1 cellular context compared by ENCODE assay signal in genomic region chr18:27483266-27483665, GRCh38.
TF ChIP-seq lines count a peak whose summit lies in the region.

No MANE protein-coding gene starts in this region.

TF ChIP-seq in GM23338, 12 proteins besides CTCF, POLR2A, EP300 and RAD21 (continued from another document):
- TF ChIP-seq ETS1 (IDR thresholded peaks at IDR 0.05) (no peak), ZNF331 (CRISPR knock-in tag; IDR thresholded peaks at IDR 0.05; ENCODE audit: low read depth) (no peak), STAT1 (IDR thresholded peaks at IDR 0.05; ENCODE audit: unreplicated experiment) (no peak), JUNB (IDR thresholded peaks at IDR 0.05; ENCODE audit: unreplicated experiment) (no peak), EZH2phosphoT487 (IDR thresholded peaks at IDR 0.05; ENCODE audit: unreplicated experiment) (no peak), EZH2 (IDR thresholded peaks at IDR 0.05; ENCODE audit: low read depth, unreplicated experiment) (no peak), ZNF462 (CRISPR knock-in tag; IDR thresholded peaks at IDR 0.05) (no peak), POLR2AphosphoS5 (IDR thresholded peaks at IDR 0.05; ENCODE audit: low read depth) (no peak)
- TF ChIP-seq, protein P1, sequence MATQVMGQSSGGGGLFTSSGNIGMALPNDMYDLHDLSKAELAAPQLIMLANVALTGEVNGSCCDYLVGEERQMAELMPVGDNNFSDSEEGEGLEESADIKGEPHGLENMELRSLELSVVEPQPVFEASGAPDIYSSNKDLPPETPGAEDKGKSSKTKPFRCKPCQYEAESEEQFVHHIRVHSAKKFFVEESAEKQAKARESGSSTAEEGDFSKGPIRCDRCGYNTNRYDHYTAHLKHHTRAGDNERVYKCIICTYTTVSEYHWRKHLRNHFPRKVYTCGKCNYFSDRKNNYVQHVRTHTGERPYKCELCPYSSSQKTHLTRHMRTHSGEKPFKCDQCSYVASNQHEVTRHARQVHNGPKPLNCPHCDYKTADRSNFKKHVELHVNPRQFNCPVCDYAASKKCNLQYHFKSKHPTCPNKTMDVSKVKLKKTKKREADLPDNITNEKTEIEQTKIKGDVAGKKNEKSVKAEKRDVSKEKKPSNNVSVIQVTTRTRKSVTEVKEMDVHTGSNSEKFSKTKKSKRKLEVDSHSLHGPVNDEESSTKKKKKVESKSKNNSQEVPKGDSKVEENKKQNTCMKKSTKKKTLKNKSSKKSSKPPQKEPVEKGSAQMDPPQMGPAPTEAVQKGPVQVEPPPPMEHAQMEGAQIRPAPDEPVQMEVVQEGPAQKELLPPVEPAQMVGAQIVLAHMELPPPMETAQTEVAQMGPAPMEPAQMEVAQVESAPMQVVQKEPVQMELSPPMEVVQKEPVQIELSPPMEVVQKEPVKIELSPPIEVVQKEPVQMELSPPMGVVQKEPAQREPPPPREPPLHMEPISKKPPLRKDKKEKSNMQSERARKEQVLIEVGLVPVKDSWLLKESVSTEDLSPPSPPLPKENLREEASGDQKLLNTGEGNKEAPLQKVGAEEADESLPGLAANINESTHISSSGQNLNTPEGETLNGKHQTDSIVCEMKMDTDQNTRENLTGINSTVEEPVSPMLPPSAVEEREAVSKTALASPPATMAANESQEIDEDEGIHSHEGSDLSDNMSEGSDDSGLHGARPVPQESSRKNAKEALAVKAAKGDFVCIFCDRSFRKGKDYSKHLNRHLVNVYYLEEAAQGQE (IDR thresholded peaks at IDR 0.05; ENCODE audit: unreplicated experiment): no peak
